Comparison of ENCODE assay signal across 22 cellular contexts in genomic region chr5:42021119-42021518, GRCh38.
A peak's percentile ranks its signal among the peaks of the same experiment; 100 is the strongest.
DNase-seq lines count a peak whose midpoint lies in the region; FAIRE-seq and TF ChIP-seq lines count a peak whose summit lies in the region.
"Had no signal": no experiment of that assay in that cellular context is flagged by ENCODE, and none has a peak within 500 bp of the region (broad histone marks: within the 10 kb centered on the region; RNA-seq: fewer than 3 reads in every experiment).

No MANE protein-coding gene starts in this region.

- TF ChIP-seq POLR2A in stomach (IDR thresholded peaks at IDR 0.05), result no peak

- no peaks in the 10 kb centered on the region for H3K9me3 Mint-ChIP-seq in astrocyte (ENCODE audit: unreplicated experiment)
- H3K9me3 Mint-ChIP-seq: effector memory CD8-positive, alpha-beta T cell had no signal

- no peaks in the 10 kb centered on the region for H4K20me1 ChIP-seq in astrocyte (ENCODE audit: insufficient read depth, low read length)

- H3K4me3 Mint-ChIP-seq in astrocyte (ENCODE audit: unreplicated experiment), result peak overlapping the region; percentile 1
- H3K4me3 Mint-ChIP-seq: activated naive CD4-positive, alpha-beta T cell treated with anti-CD3 and anti-CD28 coated beads, Interleukin-2, amount 50 U/mL, for 24 hours; effector memory CD8-positive, alpha-beta T cell; naive B cell had no signal

- H3K4me2 ChIP-seq in astrocyte (ENCODE audit: low read length), result peak overlapping the region; percentile 11

- no peaks in the 10 kb centered on the region for H3K4me1 ChIP-seq in astrocyte (ENCODE audit: insufficient read depth, low read length)
- H3K4me1 ChIP-seq in stomach, result no peaks in the 10 kb centered on the region
- H3K4me1 ChIP-seq: body of pancreas, right atrium auricular region had no signal

- no peaks in the 10 kb centered on the region for H3K79me2 ChIP-seq in astrocyte (ENCODE audit: insufficient read depth, low read length)

- H2AFZ ChIP-seq in astrocyte (ENCODE audit: low read depth, low read length), result no peak overlapping the region

- TF ChIP-seq CTCF in astrocyte (IDR thresholded peaks at IDR 0.05; ENCODE audit: insufficient read depth, low read depth, low read length) (no peak), stomach (IDR thresholded peaks at IDR 0.05) (no peak)

- WGBS in stomach, 5 donors, result 54 to 65% (median 60%) methylated on average over 3 of the region's 3 CpGs

- intact Hi-C loops in stomach (cut with DNase I; ENCODE audit: low total_unique reads), result no loop called here

- H3K4me3 ChIP-seq in astrocyte (ENCODE audit: insufficient read depth, low read depth, low read length), result no peak overlapping the region
- no peak overlapping the region for H3K4me3 ChIP-seq in stomach
- H3K4me3 ChIP-seq: body of pancreas, right atrium auricular region had no signal

- no peaks in the 10 kb centered on the region for H3K27me3 Mint-ChIP-seq in astrocyte (ENCODE audit: low read depth, unreplicated experiment)

- FAIRE-seq in astrocyte (lab: Jason Lieb, UNC), result peak; percentile 54

- in situ Hi-C loops in ACHN (cut with HindIII; ENCODE audit: low pct_ligation_motif_present, low pct_unique_long_range_greater_than_20kb, low sequenced_read_pairs), result no loop called here

- H3K9me3 ChIP-seq in astrocyte (ENCODE audit: insufficient read depth, low read depth, low read length) (no peaks in the 10 kb centered on the region), stomach (peaks cover 0 to 13% (median 0%) of the 10 kb centered on the region in 4 donors)
- H3K9me3 ChIP-seq: body of pancreas had no signal

- H3K9ac ChIP-seq in astrocyte (ENCODE audit: low read length), result no peak overlapping the region

- DNase-seq in ACHN (peak; percentile 14), HS-5 (ENCODE audit: low read depth) (peak; percentile 51), astrocyte (ENCODE audit: low read depth) (peak; percentile 26), glomerular visceral epithelial cell (ENCODE audit: extremely low spot score) (peak; percentile 79), stomach (no peak), HuH-7 (ENCODE audit: low spot score) (no peak), HPDE6-E6E7 (ENCODE audit: extremely low spot score) (no peak), NCI-H82 treated with DMSO at 0.1 percent for 48 hours (lab: John Stamatoyannopoulos, UW; ENCODE audit: unreplicated experiment) (no peak)
- DNase-seq: 8988T; activated CD4-positive, CD25-positive, alpha-beta regulatory T cell treated with anti-CD3 and anti-CD28 coated beads, Interleukin-2, amount 50 U/mL, for 72 hours; activated CD8-positive, alpha-beta memory T cell treated with anti-CD3 and anti-CD28 coated beads for 24 hours; activated T-cell treated with anti-CD3 and anti-CD28 coated beads, Interleukin-2, amount 50 U/mL, for 48 hours; body of pancreas; Calu3; effector memory CD8-positive, alpha-beta T cell; hippocampal formation; islet precursor cell; naive B cell; NCI-H1694 treated with DMSO at 0.1 percent for 48 hours; substantia nigra had no signal

- no peak for TF ChIP-seq EP300 in stomach (IDR thresholded peaks at IDR 0.05)

- peaks cover 24% of the 10 kb centered on the region for H3K4me1 Mint-ChIP-seq in astrocyte (ENCODE audit: low read depth, unreplicated experiment)
- H3K4me1 Mint-ChIP-seq: activated naive CD4-positive, alpha-beta T cell treated with anti-CD3 and anti-CD28 coated beads, Interleukin-2, amount 50 U/mL, for 24 hours; naive B cell had no signal

- H3K27ac Mint-ChIP-seq in astrocyte (ENCODE audit: unreplicated experiment), result peak overlapping the region; percentile 93
- H3K27ac Mint-ChIP-seq: activated naive CD4-positive, alpha-beta T cell treated with anti-CD3 and anti-CD28 coated beads, Interleukin-2, amount 50 U/mL, for 24 hours; effector memory CD8-positive, alpha-beta T cell had no signal

- H3K36me3 ChIP-seq in astrocyte (ENCODE audit: insufficient read depth, low read length) (no peaks in the 10 kb centered on the region), stomach (no peaks in the 10 kb centered on the region)
- H3K36me3 ChIP-seq: right atrium auricular region had no signal

- no peaks in the 10 kb centered on the region for H3K27me3 ChIP-seq in astrocyte (ENCODE audit: insufficient read depth, low read length)
- H3K27me3 ChIP-seq in stomach, result no peaks in the 10 kb centered on the region
- H3K27me3 ChIP-seq: body of pancreas, right atrium auricular region had no signal

- no peaks in the 10 kb centered on the region for H3K36me3 Mint-ChIP-seq in astrocyte (ENCODE audit: low read depth, unreplicated experiment)
- H3K36me3 Mint-ChIP-seq: activated naive CD4-positive, alpha-beta T cell treated with anti-CD3 and anti-CD28 coated beads, Interleukin-2, amount 50 U/mL, for 24 hours; naive B cell had no signal

- no peak overlapping the region for H3K27ac ChIP-seq in astrocyte (ENCODE audit: low read depth, low read length)
- H3K27ac ChIP-seq in stomach, result no peak overlapping the region
- H3K27ac ChIP-seq: body of pancreas, right atrium auricular region had no signal

Comparison
In these comparisons a context has a peak if more than half of its experiments do, and no peak if none do; other contexts are left out.
1. DNase-seq: peak in ACHN (single experiment), HS-5 (single experiment), astrocyte (single experiment) and glomerular visceral epithelial cell (single experiment); none in stomach (single experiment), HuH-7 (single experiment), HPDE6-E6E7 (single experiment) and NCI-H82 treated with DMSO at 0.1 percent for 48 hours (single experiment).